ENCODE assay signal across 8 cellular contexts in genomic region chr14:99395904-99396530, GRCh38.
DNase-seq lines count a peak whose midpoint lies in the region; ATAC-seq, FAIRE-seq and TF ChIP-seq lines count a peak whose summit lies in the region.

No MANE protein-coding gene starts in this region.

- 47% methylated on average over 9 of the region's 10 CpGs for WGBS in mesenchymal stem cell

- no peak overlapping the region for H2BK120ac ChIP-seq in mesenchymal stem cell (ENCODE audit: low read depth, low read length)

- H3K27ac ChIP-seq in mesenchymal stem cell (ENCODE audit: low read length, poor library complexity, severe bottlenecking) (no peak overlapping the region), Peyer's patch (no peak overlapping the region), kidney (ENCODE audit: low read depth in 2 of 2, low read length in 2 of 2) (no peak overlapping the region)

- no peak for FAIRE-seq in kidney (lab: Jason Lieb, UNC)

- no peak overlapping the region for H3K14ac ChIP-seq in mesenchymal stem cell (ENCODE audit: low read length in 2 of 2)

- H3K4me1 ChIP-seq in mesenchymal stem cell (ENCODE audit: control insufficient read depth, insufficient read depth, low read depth, low read length), result no peaks in the 10 kb centered on the region
- H3K4me1 ChIP-seq in Peyer's patch, result no peaks in the 10 kb centered on the region
- no peaks in the 10 kb centered on the region for H3K4me1 ChIP-seq in kidney (ENCODE audit: control insufficient read depth in 1 of 2, insufficient read depth in 1 of 2, low read depth in 1 of 2, low read length in 2 of 2)

- TF ChIP-seq CTCF in Peyer's patch (IDR thresholded peaks at IDR 0.05), result no peak
- no peak for TF ChIP-seq CTCF in kidney (IDR thresholded peaks at IDR 0.05; ENCODE audit: borderline replicate concordance, extremely low read depth, insufficient read depth)

- no peak for ATAC-seq in GM21367 (IDR thresholded peaks at IDR 0.05; ENCODE audit: unreplicated experiment)
- no peak for ATAC-seq in HG03520 (IDR thresholded peaks at IDR 0.05; ENCODE audit: unreplicated experiment)

- in situ Hi-C loops in Caki2 (cut with HindIII; ENCODE audit: low pct_unique_long_range_greater_than_20kb, low sequenced_read_pairs), result no loop called here

- H3K4me2 ChIP-seq in mesenchymal stem cell (ENCODE audit: low read length, poor library complexity, severe bottlenecking), result no peak overlapping the region

- no peak overlapping the region for H4K8ac ChIP-seq in mesenchymal stem cell (ENCODE audit: low read length)

- no peak overlapping the region for H2BK15ac ChIP-seq in mesenchymal stem cell (ENCODE audit: low read depth, poor library complexity, severe bottlenecking)

- no peak overlapping the region for H2AFZ ChIP-seq in mesenchymal stem cell (ENCODE audit: low read depth, low read length)

- TF ChIP-seq POLR2A in Peyer's patch (IDR thresholded peaks at IDR 0.05), result no peak

- H3K9ac ChIP-seq in mesenchymal stem cell (ENCODE audit: low read length) (no peak overlapping the region), kidney (ENCODE audit: low read length in 2 of 2) (no peak overlapping the region)

- H2AK5ac ChIP-seq in mesenchymal stem cell (ENCODE audit: low read length, severe bottlenecking), result no peak overlapping the region

- H3K4me3 ChIP-seq in mesenchymal stem cell (ENCODE audit: insufficient read depth in 1 of 2, low read depth in 1 of 2, low read length in 2 of 2) (no peak overlapping the region), Peyer's patch (no peak overlapping the region), kidney (ENCODE audit: low read length in 2 of 2) (no peak overlapping the region)

- H3K23ac ChIP-seq in mesenchymal stem cell (ENCODE audit: low read length in 2 of 2), result no peak overlapping the region

- H3K79me1 ChIP-seq in mesenchymal stem cell (replicated peaks; ENCODE audit: low read length, poor library complexity, severe bottlenecking), result peaks cover 5% of the 10 kb centered on the region

- no peak overlapping the region for H3K18ac ChIP-seq in mesenchymal stem cell (ENCODE audit: low read depth in 1 of 2, low read length in 2 of 2)

- intact Hi-C loops in kidney (cut with DNase I), result no loop called here

- no peaks in the 10 kb centered on the region for H3K9me3 ChIP-seq in mesenchymal stem cell (ENCODE audit: control insufficient read depth, low read length)
- no peaks in the 10 kb centered on the region for H3K9me3 ChIP-seq in Peyer's patch
- no peaks in the 10 kb centered on the region for H3K9me3 ChIP-seq in kidney (ENCODE audit: control insufficient read depth in 1 of 2, low read length in 2 of 2)

- H2BK5ac ChIP-seq in mesenchymal stem cell (ENCODE audit: low read depth, low read length, poor library complexity, severe bottlenecking), result no peak overlapping the region

- H3K36me3 ChIP-seq in mesenchymal stem cell (ENCODE audit: control insufficient read depth in 1 of 2, insufficient read depth in 2 of 2, low read depth in 1 of 2, low read length in 2 of 2), result peaks cover 31 to 40% of the 10 kb centered on the region in 2 experiments
- H3K36me3 ChIP-seq in Peyer's patch, result peaks cover 0 to 41% (median 0%) of the 10 kb centered on the region in 3 donors
- peaks cover 23 to 26% of the 10 kb centered on the region in 2 donors for H3K36me3 ChIP-seq in kidney (ENCODE audit: control insufficient read depth in 1 of 2, insufficient read depth in 2 of 2, low read length in 2 of 2)

- H2BK12ac ChIP-seq in mesenchymal stem cell (ENCODE audit: low read length in 2 of 2), result no peak overlapping the region

- H4K91ac ChIP-seq in mesenchymal stem cell (ENCODE audit: low read length), result no peak overlapping the region

- H3K4ac ChIP-seq in mesenchymal stem cell (ENCODE audit: low read depth in 1 of 2, low read length in 2 of 2), result no peak overlapping the region

- peaks cover 0 to 4% of the 10 kb centered on the region in 2 experiments for H3K27me3 ChIP-seq in mesenchymal stem cell (ENCODE audit: control insufficient read depth in 1 of 2, insufficient read depth in 1 of 2, low read length in 2 of 2)
- no peaks in the 10 kb centered on the region for H3K27me3 ChIP-seq in Peyer's patch

- DNase-seq in Caki2 (ENCODE audit: low read depth) (peak; percentile 11), NCI-H1694 treated with DMSO at 0.1 percent for 48 hours (lab: John Stamatoyannopoulos, UW) (peak; percentile 52), mesenchymal stem cell (peak; percentile 73), Peyer's patch (no peak), kidney (no peak)
- peak; percentile 2 for DNase-seq in activated CD8-positive, alpha-beta memory T cell treated with anti-CD3 and anti-CD28 coated beads, Interleukin-2, amount 50 U/mL, for 24 hours (ENCODE audit: extremely low read depth)

Comparison
In these comparisons a context has a peak if more than half of its experiments do, and no peak if none do; other contexts are left out.
1. DNase-seq: peak in Caki2 (single experiment), NCI-H1694 treated with DMSO at 0.1 percent for 48 hours (single experiment), activated CD8-positive, alpha-beta memory T cell treated with anti-CD3 and anti-CD28 coated beads, Interleukin-2, amount 50 U/mL, for 24 hours (single experiment) and mesenchymal stem cell (single experiment); none in Peyer's patch (0 of 3) and kidney (single experiment).